In genomic region chr18:25946540-25946939, GRCh38 we compare ENCODE assay signal across 36 cellular contexts.
"Had no signal": no experiment of that assay in that cellular context is flagged by ENCODE, and none has a peak within 500 bp of the region (broad histone marks: within the 10 kb centered on the region; RNA-seq: fewer than 3 reads in every experiment).

No MANE protein-coding gene starts in this region.

- H3K36me3 ChIP-seq: MG63 had no signal

- H3K4me3 ChIP-seq: MG63 had no signal

- H3K27me3 ChIP-seq: MG63 had no signal

- H3K9me3 ChIP-seq: MG63 had no signal

- DNase-seq: Karpas-422, Kasumi-1, MG63, MM.1S, MV-4-11, NCI-H1048, NCI-H1092, NCI-H1092 treated with DMSO at 0.1 percent for 48 hours, NCI-H1105, NCI-H1105 treated with DMSO at 0.1 percent for 48 hours, NCI-H1417, NCI-H1417 treated with DMSO at 0.1 percent for 48 hours, NCI-H1436, NCI-H1436 treated with DMSO at 0.1 percent for 48 hours, NCI-H146, NCI-H1694, NCI-H1694 treated with DMSO at 0.1 percent for 48 hours, NCI-H187, NCI-H187 treated with DMSO at 0.1 percent for 48 hours, NCI-H1930, NCI-H2029, NCI-H2029 treated with DMSO at 0.1 percent for 48 hours, NCI-H2081, NCI-H2081 treated with DMSO at 0.1 percent for 48 hours, NCI-H2107, NCI-H2171, NCI-H2171 treated with DMSO at 0.1 percent for 48 hours, NCI-H2227 treated with DMSO at 0.1 percent for 48 hours, NCI-H226, NCI-H345, NCI-H446, NCI-H446 treated with DMSO at 0.1 percent for 48 hours, NCI-H510A, NCI-H510A treated with DMSO at 0.1 percent for 48 hours, NCI-H524, NCI-H524 treated with DMSO at 0.1 percent for 48 hours had no signal
